8 cellular contexts compared by ENCODE assay signal in genomic region chr7:43869018-43869897, GRCh38. TPM values are rescaled to one million over a fixed set of nuclear protein-coding genes. Genes with fewer than 3 reads are reported as not detected.
DNase-seq lines count a peak whose midpoint lies in the region; ATAC-seq and TF ChIP-seq lines count a peak whose summit lies in the region.

Gene MRPS24, minus strand, starts transcription at chr7:43869517. Its CDS starts 22 bp downstream, at chr7:43869495.

- TF ChIP-seq CTCF in astrocyte of the cerebellum (IDR thresholded peaks at IDR 0.05; ENCODE audit: low read depth, low read length, missing control alignments): no peak
- no peak for TF ChIP-seq CTCF in vagina (IDR thresholded peaks at IDR 0.05)

- H3K27ac ChIP-seq in rectal smooth muscle tissue (ENCODE audit: low read depth, low read length) (peak within 1 kb of the TSS; percentile 93), vagina (peak within 1 kb of the TSS; percentile 98)

- intact Hi-C loops in vagina (cut with DNase I): no loop called here

- H3K27me3 ChIP-seq in rectal smooth muscle tissue (ENCODE audit: control insufficient read depth, insufficient read depth, low read length) (no peaks in the 10 kb centered on the region), vagina (no peaks in the 10 kb centered on the region)

- in situ Hi-C loops in astrocyte of the cerebellum (cut with HindIII; ENCODE audit: low sequenced_read_pairs): no loop called here

- peak in 1 of 2 donors; percentile 28 for TF ChIP-seq POLR2A in vagina (IDR thresholded peaks at IDR 0.05)

- DNase-seq in NCI-H2081 (lab: John Stamatoyannopoulos, UW): peak; percentile 95
- DNase-seq in T-helper 9 cell: peak; percentile 97
- DNase-seq in astrocyte of the cerebellum (ENCODE audit: low read depth): peak; percentile 87
- peak; percentile 93 for DNase-seq in hepatic stellate cell (ENCODE audit: low spot score)
- peak in 1 of 2 donors; percentile 96 for DNase-seq in vagina (ENCODE audit: extremely low spot score in 2 of 2)

- H3K9me3 ChIP-seq in vagina: no peaks in the 10 kb centered on the region

- H3K36me3 ChIP-seq in rectal smooth muscle tissue (ENCODE audit: control insufficient read depth, insufficient read depth, low read length) (peaks cover 10% of the 10 kb centered on the region), vagina (peaks cover 0 to 11% of the 10 kb centered on the region in 2 donors)

- peak within 1 kb of the TSS; percentile 88 for H3K9ac ChIP-seq in rectal smooth muscle tissue (ENCODE audit: low read length)

- peak; percentile 89 for ATAC-seq in GM18511 (IDR thresholded peaks at IDR 0.05; ENCODE audit: unreplicated experiment)
- peak; percentile 90 for ATAC-seq in HG03025 (IDR thresholded peaks at IDR 0.05; ENCODE audit: low FRiP score, unreplicated experiment)

- H3K4me3 ChIP-seq in astrocyte of the cerebellum (ENCODE audit: low read depth, low read length): peak within 1 kb of the TSS; percentile 60
- H3K4me3 ChIP-seq in rectal smooth muscle tissue (ENCODE audit: low read length): peak within 1 kb of the TSS; percentile 93
- H3K4me3 ChIP-seq in vagina: peak within 1 kb of the TSS; percentile 88 to 93

- H3K4me1 ChIP-seq in rectal smooth muscle tissue (ENCODE audit: control insufficient read depth, insufficient read depth, low read length) (peaks cover 14% of the 10 kb centered on the region), vagina (peaks cover 54% of the 10 kb centered on the region)

RNA-seq across cellular contexts. Expression of gene MRPS24, which starts in this region (rescaled TPM):
- 68.8 TPM for total RNA-seq in vagina
